ENCODE assay signal across 32 cellular contexts in genomic region chr9:29160763-29161353, GRCh38. TPM values are rescaled to one million over a fixed set of nuclear protein-coding genes. Genes with fewer than 3 reads are reported as not detected.
DNase-seq lines count a peak whose midpoint lies in the region; ATAC-seq and TF ChIP-seq lines count a peak whose summit lies in the region.
"Had no signal": no experiment of that assay in that cellular context is flagged by ENCODE, and none has a peak within 500 bp of the region (broad histone marks: within the 10 kb centered on the region; RNA-seq: fewer than 3 reads in every experiment).

No MANE protein-coding gene starts in this region.

- POLR2A ChIA-PET in SK-N-SH (lab: Yijun Ruan, JAX): no interaction called here

- H3K4me2 ChIP-seq in SK-N-SH: no peak overlapping the region
- H3K4me2 ChIP-seq: A549, hepatocyte had no signal

- H3K9me2 ChIP-seq in SK-N-SH: no peaks in the 10 kb centered on the region

- 94% methylated on average over 6 of the region's 6 CpGs for WGBS in SK-N-SH (ENCODE audit: low lambda C conversion rate)

- no peak for TF ChIP-seq RAD21 in SK-N-SH (IDR thresholded peaks at IDR 0.05; ENCODE audit: low read length)

- H3K9ac ChIP-seq in SK-N-SH: no peak overlapping the region

- H3K4me1 ChIP-seq in SK-N-SH (ENCODE audit: control insufficient read depth in 1 of 2, insufficient read depth in 2 of 2, low read depth in 1 of 2, low read length in 1 of 2) (peaks cover 6 to 10% of the 10 kb centered on the region in 2 experiments; a peak in 3 of 4 replicates), tibial artery (no peaks in the 10 kb centered on the region)
- H3K4me1 ChIP-seq: A549, gastrocnemius medialis, lower lobe of right lung, upper lobe of right lung had no signal

- no peak for DNase-seq in SK-N-SH
- DNase-seq in NCI-H69 (lab: John Stamatoyannopoulos, UW): peak; percentile 98
- DNase-seq in epithelial cell of esophagus (ENCODE audit: low read depth): peak; percentile 18
- DNase-seq in NCI-H1092 treated with DMSO at 0.1 percent for 48 hours (lab: John Stamatoyannopoulos, UW): no peak
- no peak for DNase-seq in stimulated activated CD4-positive, alpha-beta T cell treated with anti-CD3 and anti-CD28 coated beads, Interleukin-2, amount 100 ng/mL, for 48 hours
- no peak for DNase-seq in tibial artery
- DNase-seq: activated CD4-positive, alpha-beta T cell treated with anti-CD3 and anti-CD28 coated beads, Interleukin-2, amount 10 ng/mL, durations not matched to agents 24 days and 14 days; activated CD8-positive, alpha-beta memory T cell treated with anti-CD3 and anti-CD28 coated beads for 24 hours; activated effector memory CD4-positive, alpha-beta T cell treated with Interleukin-2 at 50 U/mL for 16 hours; amygdala; brain microvascular endothelial cell; CD4-positive, alpha-beta T cell; dorsolateral prefrontal cortex; gastrocnemius medialis; HFFc6; lower lobe of right lung; naive thymus-derived CD8-positive, alpha-beta T cell; NCI-H1048; NCI-H2029; ovary; SIG-M5; stimulated activated naive CD4-positive, alpha-beta T cell; T-cell; upper lobe of right lung had no signal

- peak; percentile 58 for ATAC-seq in SK-N-SH treated with all-trans-retinoic acid at 6 μM for 48 hours
- ATAC-seq in GM21576 (IDR thresholded peaks at IDR 0.05; ENCODE audit: unreplicated experiment): no peak
- ATAC-seq: A549; activated naive CD4-positive, alpha-beta T cell treated with anti-CD3 and anti-CD28 coated beads, Interleukin-2, amount 50 U/mL, for 72 hours; gastrocnemius medialis; lower lobe of right lung; naive thymus-derived CD8-positive, alpha-beta T cell; Panc1; T-cell; upper lobe of right lung had no signal

- CTCF ChIA-PET in SK-N-SH (lab: Yijun Ruan, JAX): no interaction called here

- H3K36me3 ChIP-seq in SK-N-SH (replicated peaks in 1 of 2; ENCODE audit: control insufficient read depth in 1 of 2, insufficient read depth in 2 of 2, low read length in 1 of 2) (peaks cover 0 to 12% of the 10 kb centered on the region in 2 experiments), tibial artery (no peaks in the 10 kb centered on the region)
- H3K36me3 ChIP-seq: brain microvascular endothelial cell, gastrocnemius medialis, lower lobe of right lung, ovary, upper lobe of right lung had no signal

- no peak overlapping the region for H2AFZ ChIP-seq in SK-N-SH (ENCODE audit: low read depth)
- H2AFZ ChIP-seq: hepatocyte had no signal

- no peaks in the 10 kb centered on the region for H3K27me3 ChIP-seq in SK-N-SH (ENCODE audit: insufficient read depth)
- no peaks in the 10 kb centered on the region for H3K27me3 ChIP-seq in tibial artery
- H3K27me3 ChIP-seq: brain microvascular endothelial cell, dorsolateral prefrontal cortex, gastrocnemius medialis, hepatocyte, ovary, upper lobe of right lung had no signal

- no peaks in the 10 kb centered on the region for H3F3A ChIP-seq in SK-N-SH (replicated peaks; ENCODE audit: insufficient read depth)

- H3K9me3 ChIP-seq in SK-N-SH (no peaks in the 10 kb centered on the region), tibial artery (no peaks in the 10 kb centered on the region)
- H3K9me3 ChIP-seq: A549, gastrocnemius medialis, lower lobe of right lung, ovary, upper lobe of right lung had no signal

- H3K4me3 ChIP-seq in SK-N-SH (ENCODE audit: low read depth in 2 of 2, low read length in 1 of 2) (no peak overlapping the region), epithelial cell of esophagus (ENCODE audit: low read length) (no peak overlapping the region), tibial artery (no peak overlapping the region)
- H3K4me3 ChIP-seq: A549, dorsolateral prefrontal cortex, gastrocnemius medialis, hepatocyte, lower lobe of right lung, ovary, skin epidermis, upper lobe of right lung had no signal

- intact Hi-C loops in tibial artery (cut with DNase I; ENCODE audit: low total_unique reads): no loop called here

- TF ChIP-seq EP300 in SK-N-SH (IDR thresholded peaks at IDR 0.05; ENCODE audit: borderline replicate concordance in 1 of 2, low read depth in 1 of 2, low read length in 1 of 2): no peak

- peaks cover 92% of the 10 kb centered on the region for H3K79me2 ChIP-seq in SK-N-SH (ENCODE audit: insufficient read depth)
- H3K79me2 ChIP-seq: hepatocyte had no signal

- H3K27ac ChIP-seq in SK-N-SH (ENCODE audit: low read depth in 2 of 2, low read length in 1 of 2) (no peak overlapping the region; a peak in 1 of 4 replicates), tibial artery (no peak overlapping the region)
- H3K27ac ChIP-seq: A549, brain microvascular endothelial cell, dorsolateral prefrontal cortex, gastrocnemius medialis, hepatocyte, lower lobe of right lung, ovary, skin epidermis, upper lobe of right lung had no signal

- peaks cover 36% of the 10 kb centered on the region for H4K20me1 ChIP-seq in SK-N-SH (ENCODE audit: insufficient read depth)

- no peak for TF ChIP-seq CTCF in SK-N-SH (IDR thresholded peaks at IDR 0.05)
- TF ChIP-seq CTCF in epithelial cell of esophagus (IDR thresholded peaks at IDR 0.05; ENCODE audit: insufficient read depth, low read depth, low read length, missing control alignments): no peak
- TF ChIP-seq CTCF in tibial artery (IDR thresholded peaks at IDR 0.05): no peak

TF ChIP-seq in SK-N-SH treated with all-trans-retinoic acid at 6 μM for 48 hours, 23 proteins besides CTCF, POLR2A, EP300 and RAD21 (continues in another document):
- TF ChIP-seq RARB (CRISPR knock-in tag; IDR thresholded peaks at IDR 0.05): no peak
- no peak for TF ChIP-seq ZC3H10 (CRISPR knock-in tag; IDR thresholded peaks at IDR 0.05)
- TF ChIP-seq POU6F1 (CRISPR knock-in tag; IDR thresholded peaks at IDR 0.05; ENCODE audit: borderline replicate concordance, low read depth): no peak
- no peak for TF ChIP-seq CREB5 (CRISPR knock-in tag; IDR thresholded peaks at IDR 0.05; ENCODE audit: low read depth)
- no peak for TF ChIP-seq ZFP30 (CRISPR knock-in tag; IDR thresholded peaks at IDR 0.05)
- TF ChIP-seq ZNF565 (CRISPR knock-in tag; conservative IDR thresholded peaks at IDR 0.05; ENCODE audit: low read depth): no peak
- TF ChIP-seq PPARA (CRISPR knock-in tag; IDR thresholded peaks at IDR 0.05; ENCODE audit: borderline replicate concordance): no peak

TF ChIP-seq in SK-N-SH, 30 proteins besides CTCF, POLR2A, EP300 and RAD21:
- TF ChIP-seq GABPA (IDR thresholded peaks at IDR 0.05; ENCODE audit: low read depth): no peak
- no peak for TF ChIP-seq EZH2phosphoT487 (IDR thresholded peaks at IDR 0.05; ENCODE audit: borderline replicate concordance, low read depth)
- TF ChIP-seq CHD2 (IDR thresholded peaks at IDR 0.05; ENCODE audit: low read length, partially characterized antibody): no peak
- TF ChIP-seq MXI1 (IDR thresholded peaks at IDR 0.05; ENCODE audit: low read depth, low read length): no peak
- TF ChIP-seq RFX5 (IDR thresholded peaks at IDR 0.05; ENCODE audit: low read length): no peak
- TF ChIP-seq ZBTB33 (IDR thresholded peaks at IDR 0.05; ENCODE audit: borderline replicate concordance, low read depth): no peak
- TF ChIP-seq TEAD4 (IDR thresholded peaks at IDR 0.05; ENCODE audit: borderline replicate concordance, insufficient read depth): no peak

RNA-seq across cellular contexts. Expression of gene LINGO2, which starts 52.5 kb away (rescaled TPM):
- 4.3 and 7.6 TPM in 2 replicates for polyA plus RNA-seq in SK-N-SH (2012; rRNA removed)
- polyA plus RNA-seq in SK-N-SH (2012; cell fraction: cytosol; rRNA removed): 5.5 and 5.6 TPM in 2 replicates
- 6.4 and 13.5 TPM in 2 replicates for polyA plus RNA-seq in SK-N-SH (2012; cell fraction: nucleus; rRNA removed)
- polyA plus RNA-seq: fibroblast of lung had no signal

Comparison
In these comparisons a context has a peak if more than half of its experiments do, and no peak if none do; other contexts are left out.
1. DNase-seq: peak in NCI-H69 (single experiment) and epithelial cell of esophagus (single experiment); none in SK-N-SH (single experiment), NCI-H1092 treated with DMSO at 0.1 percent for 48 hours (single experiment), stimulated activated CD4-positive, alpha-beta T cell treated with anti-CD3 and anti-CD28 coated beads, Interleukin-2, amount 100 ng/mL, for 48 hours (0 of 2) and tibial artery (0 of 2).